ENCODE assay signal across 18 cellular contexts in the genomic region with DNA sequence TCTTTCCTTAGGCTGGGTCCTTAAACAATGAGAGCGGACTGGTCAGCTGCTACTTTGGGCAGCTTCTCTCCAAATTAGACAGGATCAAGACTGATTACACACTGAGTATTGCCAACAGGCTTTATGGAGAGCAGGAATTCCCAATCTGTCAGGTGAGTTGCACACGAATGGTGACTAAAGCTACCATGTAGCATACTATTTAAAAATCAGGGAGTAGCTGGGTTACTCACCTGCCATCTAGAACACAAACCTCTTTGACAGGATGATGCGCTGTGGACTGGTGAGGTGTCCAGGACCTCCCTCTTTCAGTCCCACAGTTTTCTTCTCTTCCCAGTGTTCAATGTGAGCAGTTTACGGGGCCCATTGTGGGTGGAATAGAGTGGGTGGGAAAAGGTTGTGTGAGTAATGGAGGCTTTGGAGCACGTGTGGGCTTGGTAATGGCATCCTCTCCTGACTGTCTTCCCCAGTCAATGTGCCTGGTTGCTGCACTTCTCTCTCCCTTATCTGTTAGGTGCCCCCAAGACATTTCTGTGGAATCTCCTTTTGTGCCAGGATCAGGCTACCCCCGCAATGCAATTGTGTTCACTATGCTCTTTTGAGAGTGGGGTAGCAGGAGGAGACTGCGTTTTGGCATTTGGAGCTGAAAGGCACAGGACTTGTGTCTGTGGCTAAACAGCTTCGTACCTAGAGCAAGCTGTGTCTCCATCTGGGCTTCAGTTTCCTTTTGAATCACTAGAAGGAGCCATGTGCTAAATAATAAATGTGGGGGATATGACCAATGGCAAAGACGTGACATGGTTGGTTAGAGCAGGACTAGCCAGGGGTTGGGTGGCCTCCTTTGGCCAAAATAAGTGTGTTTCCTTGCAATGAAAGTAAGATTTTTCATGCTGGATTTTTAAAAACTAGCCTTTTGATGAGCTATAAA. TPM values are rescaled to one million over a fixed set of nuclear protein-coding genes. Genes with fewer than 3 reads are reported as not detected.
"Had no signal": no experiment of that assay in that cellular context is flagged by ENCODE, and none has a peak within 500 bp of the region (broad histone marks: within the 10 kb centered on the region; RNA-seq: fewer than 3 reads in every experiment).

No MANE protein-coding gene starts in this region.

- H3K4me1 ChIP-seq: adrenal gland, thyroid gland had no signal

- H3K27ac ChIP-seq: adrenal gland, thyroid gland had no signal

- H3K36me3 ChIP-seq: adrenal gland, thyroid gland had no signal

- H3K4me2 ChIP-seq: smooth muscle cell had no signal

- DNase-seq: activated CD4-positive, CD25-positive, alpha-beta regulatory T cell; activated naive CD4-positive, alpha-beta T cell treated with anti-CD3 and anti-CD28 coated beads, Interleukin-2, amount 50 U/mL, for 16 hours; adrenal gland; central memory CD4-positive, alpha-beta T cell; cortex of kidney; effector memory CD8-positive, alpha-beta T cell; erythroblast; immature natural killer cell; left colon; natural killer cell; right cardiac atrium; thyroid gland had no signal

- H3K4me3 ChIP-seq: adrenal gland, smooth muscle cell, thyroid gland had no signal

- H3K27me3 ChIP-seq: adrenal gland, thyroid gland had no signal

- H3K9me3 ChIP-seq: adrenal gland, thyroid gland had no signal

- ATAC-seq: effector memory CD8-positive, alpha-beta T cell; left colon; natural killer cell; right cardiac atrium had no signal

- FAIRE-seq: urothelium cell line had no signal

RNA-seq across cellular contexts. Expression of gene SERPINB12, which starts 17.7 kb away (rescaled TPM):
- total RNA-seq: activated T-helper 2 cell treated with anti-CD3 and anti-CD28 coated beads, Interferon-gamma antibody, Interleukin-2, Interleukin-4, amounts not matched to agents 10 μg/mL and 5 μg/mL and 100 μg/mL, durations not matched to agents 14 hours and 24 hours and 36 hours; adrenal gland; left colon; lung microvascular endothelial cell; mucosa of gallbladder; natural killer cell; progenitor cell of endocrine pancreas; right cardiac atrium; thyroid gland had no signal
- polyA plus RNA-seq: adrenal gland, immature natural killer cell, right cardiac atrium had no signal

RNA-seq across cellular contexts. Expression of gene SERPINB13, which starts 27.3 kb away (rescaled TPM):
- total RNA-seq: activated T-helper 2 cell treated with anti-CD3 and anti-CD28 coated beads, Interferon-gamma antibody, Interleukin-2, Interleukin-4, amounts not matched to agents 10 μg/mL and 5 μg/mL and 100 μg/mL, durations not matched to agents 14 hours and 24 hours and 36 hours; adrenal gland; left colon; lung microvascular endothelial cell; mucosa of gallbladder; natural killer cell; progenitor cell of endocrine pancreas; right cardiac atrium; thyroid gland had no signal
- polyA plus RNA-seq: immature natural killer cell, right cardiac atrium had no signal
